14 cellular contexts compared by ENCODE assay signal in the genomic region with DNA sequence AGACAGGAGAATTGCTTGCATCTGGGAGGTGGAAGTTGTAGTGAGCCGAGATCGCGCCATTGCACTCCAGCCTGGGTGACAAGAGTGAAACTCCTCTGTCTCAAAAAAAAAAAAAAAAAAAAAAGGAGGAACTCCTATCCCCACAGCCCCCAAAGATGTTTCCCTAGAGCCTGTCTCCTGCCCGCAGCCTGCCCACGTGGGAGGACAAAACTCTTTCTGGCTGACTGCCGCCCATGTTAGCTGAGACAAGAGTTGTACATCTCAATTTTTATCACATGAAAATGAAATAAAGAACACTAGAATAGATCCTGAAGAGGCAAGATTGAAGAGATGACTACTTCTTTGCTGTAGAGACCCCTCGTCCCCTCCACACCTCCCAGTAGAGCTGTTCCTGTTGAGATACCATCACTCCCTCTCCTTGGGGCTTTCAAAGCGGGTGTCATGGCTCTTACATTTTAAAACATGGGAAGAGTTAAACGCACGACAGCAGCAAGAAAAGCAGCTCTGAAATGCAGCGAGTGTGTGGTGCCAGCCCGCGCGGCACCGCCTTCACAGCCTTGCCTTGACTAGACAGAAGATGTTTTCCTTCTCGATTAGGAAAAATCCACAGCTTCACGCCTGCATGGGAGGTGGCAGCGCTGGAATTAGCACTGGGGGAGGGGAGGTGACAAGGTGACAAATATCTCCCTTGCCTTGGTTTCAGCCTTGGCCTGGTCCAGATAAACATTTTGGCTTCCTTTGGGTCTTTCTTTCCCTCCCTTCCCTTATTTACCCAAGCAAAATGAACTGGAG.
"Had no signal": no experiment of that assay in that cellular context is flagged by ENCODE, and none has a peak within 500 bp of the region (broad histone marks: within the 10 kb centered on the region; RNA-seq: fewer than 3 reads in every experiment).

No MANE protein-coding gene starts in this region.

- H3K27ac ChIP-seq: brain microvascular endothelial cell, foreskin keratinocyte, heart left ventricle, prostate gland, suprapubic skin had no signal

- H3K9me3 ChIP-seq: prostate gland, suprapubic skin had no signal

- H3K27me3 ChIP-seq: brain microvascular endothelial cell, foreskin keratinocyte had no signal

- H3K4me3 ChIP-seq: heart left ventricle, prostate gland, suprapubic skin had no signal

- DNase-seq: activated CD4-positive, alpha-beta T cell treated with anti-CD3 and anti-CD28 coated beads, Interleukin-2, amount 10 ng/mL, durations not matched to agents 7 days and 5 days; activated CD4-positive, CD25-positive, alpha-beta regulatory T cell; activated CD8-positive, alpha-beta memory T cell treated with anti-CD3 and anti-CD28 coated beads for 24 hours; amniotic stem cell; brain microvascular endothelial cell; foreskin keratinocyte; heart left ventricle; kidney; naive thymus-derived CD4-positive, alpha-beta T cell; stimulated activated CD4-positive, alpha-beta T cell treated with anti-CD3 and anti-CD28 coated beads, Interleukin-12 subunit alpha, Interleukin-12 subunit beta, amount 100 ng/mL, for 4 hours; stimulated activated naive CD4-positive, alpha-beta T cell treated with Interleukin-2 at 50 U/mL for 16 hours; T-helper 2 cell had no signal

- ATAC-seq: foreskin keratinocyte; heart left ventricle; naive thymus-derived CD4-positive, alpha-beta T cell had no signal

- H3K4me1 ChIP-seq: foreskin keratinocyte, heart left ventricle, prostate gland, suprapubic skin had no signal

- H3K36me3 ChIP-seq: brain microvascular endothelial cell, heart left ventricle, prostate gland, suprapubic skin had no signal
